ENCODE assay signal across 22 cellular contexts in the genomic region with DNA sequence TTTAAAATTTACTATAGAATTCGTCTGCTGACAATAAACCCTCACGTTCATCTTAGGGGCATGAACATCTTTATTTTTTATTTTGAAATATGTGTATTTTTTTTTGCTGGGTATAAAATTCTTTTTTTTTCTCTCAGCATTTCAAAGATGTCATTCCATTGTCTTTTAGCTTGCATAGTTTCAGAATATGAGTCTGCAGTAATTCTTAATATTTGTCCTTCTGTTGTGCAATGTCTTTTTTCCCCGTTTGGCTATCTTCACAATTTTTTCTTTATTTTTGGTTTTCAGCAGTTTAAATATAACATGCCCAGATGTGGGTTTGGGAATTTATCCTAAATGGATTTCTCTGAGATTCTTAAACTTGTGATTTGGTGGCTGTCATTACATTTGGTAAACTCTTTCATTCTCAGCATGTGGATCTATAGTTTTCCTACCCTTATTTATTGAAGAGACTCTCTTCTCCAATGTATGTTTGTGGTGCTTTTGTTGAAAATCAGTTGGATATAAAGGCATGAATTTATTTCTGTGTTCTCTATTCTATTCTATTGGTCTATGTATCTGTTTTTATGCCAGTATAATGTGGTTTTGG. TPM values are rescaled to one million over a fixed set of nuclear protein-coding genes. Genes with fewer than 3 reads are reported as not detected.
DNase-seq lines count a peak whose midpoint lies in the region; ATAC-seq and TF ChIP-seq lines count a peak whose summit lies in the region.
"Had no signal": no experiment of that assay in that cellular context is flagged by ENCODE, and none has a peak within 500 bp of the region (broad histone marks: within the 10 kb centered on the region; RNA-seq: fewer than 3 reads in every experiment).

No MANE protein-coding gene starts in this region.

- no peak overlapping the region for H2BK120ac ChIP-seq in mesendoderm (ENCODE audit: low read depth, low read length)

- H3K4me1 Mint-ChIP-seq in T-helper 17 cell, result no peaks in the 10 kb centered on the region
- H3K4me1 Mint-ChIP-seq: naive thymus-derived CD8-positive, alpha-beta T cell; stimulated activated naive CD8-positive, alpha-beta T cell treated with anti-CD3 and anti-CD28 coated beads, Interleukin-15, amount 100 ng/mL, for 72 hours had no signal

- H2AK5ac ChIP-seq in mesendoderm (ENCODE audit: low read length), result no peak overlapping the region

- no peaks in the 10 kb centered on the region for H3K27me3 ChIP-seq in mesendoderm (ENCODE audit: insufficient read depth, low read length, poor library complexity)
- H3K27me3 ChIP-seq: brain microvascular endothelial cell, hepatocyte, pancreas, SJSA1, upper lobe of left lung had no signal

- H3K23ac ChIP-seq in mesendoderm (ENCODE audit: low read length), result no peak overlapping the region

- peaks cover 4% of the 10 kb centered on the region for H3K36me3 Mint-ChIP-seq in T-helper 17 cell (ENCODE audit: low read depth)

- H3K4me1 ChIP-seq in mesendoderm (ENCODE audit: control insufficient read depth, low read depth, low read length), result no peaks in the 10 kb centered on the region
- H3K4me1 ChIP-seq: SJSA1, upper lobe of left lung had no signal

- H3K4me2 ChIP-seq in mesendoderm (ENCODE audit: low read length), result no peak overlapping the region
- H3K4me2 ChIP-seq: hepatocyte had no signal

- H3K79me2 ChIP-seq in mesendoderm (ENCODE audit: control insufficient read depth, insufficient read depth, low read length), result no peaks in the 10 kb centered on the region
- H3K79me2 ChIP-seq: hepatocyte had no signal

- H3K9ac ChIP-seq in mesendoderm (ENCODE audit: low read length), result no peak overlapping the region

- H3K27ac ChIP-seq in mesendoderm (ENCODE audit: low read depth, low read length), result no peak overlapping the region
- H3K27ac ChIP-seq: brain microvascular endothelial cell, hepatocyte, pancreas, SJSA1, upper lobe of left lung had no signal

- peaks cover 4% of the 10 kb centered on the region for H3K9me3 ChIP-seq in T-helper 17 cell (ENCODE audit: control insufficient read depth, low read length, poor library complexity, severe bottlenecking)
- H3K9me3 ChIP-seq: SJSA1 had no signal

- no CpG with 5 or more reads among the region's 3 CpGs for WGBS in mesendoderm (ENCODE audit: extremely low coverage, insufficient coverage, low lambda C conversion rate)

- ATAC-seq in T-helper 17 cell, result no peak
- ATAC-seq: naive thymus-derived CD8-positive, alpha-beta T cell; pancreas; stimulated activated naive CD8-positive, alpha-beta T cell treated with anti-CD3 and anti-CD28 coated beads, Interleukin-15, amount 100 ng/mL, for 72 hours had no signal

- no peak overlapping the region for H2BK5ac ChIP-seq in mesendoderm (ENCODE audit: low read length)

- H3K27me3 Mint-ChIP-seq in T-helper 17 cell, result no peaks in the 10 kb centered on the region

- no peak overlapping the region for H3K56ac ChIP-seq in mesendoderm (ENCODE audit: low read length)

- no peak overlapping the region for H4K8ac ChIP-seq in mesendoderm (ENCODE audit: low read depth, low read length)

- no peaks in the 10 kb centered on the region for H3K79me1 ChIP-seq in mesendoderm (ENCODE audit: low read length)

- no peak for TF ChIP-seq EP300 in Ishikawa (IDR thresholded peaks at IDR 0.05; ENCODE audit: borderline replicate concordance)

- DNase-seq in NOMO-1 treated with DMSO at 0.1 percent for 48 hours (lab: John Stamatoyannopoulos, UW; ENCODE audit: unreplicated experiment), result peak; percentile 60
- no peak for DNase-seq in NOMO-1 treated with dmso at 0.1 percent for 144 hours (lab: John Stamatoyannopoulos, UW; ENCODE audit: unreplicated experiment)
- DNase-seq in NCI-H748 treated with DMSO at 0.1 percent for 48 hours (lab: John Stamatoyannopoulos, UW), result peak; percentile 15
- DNase-seq in mesendoderm, result peak; percentile 4
- no peak for DNase-seq in NCI-H1930 (lab: John Stamatoyannopoulos, UW)
- DNase-seq in foreskin melanocyte, result no peak
- no peak for DNase-seq in T-helper 17 cell
- DNase-seq: activated CD4-positive, alpha-beta T cell treated with anti-CD3 and anti-CD28 coated beads for 1 hour; brain microvascular endothelial cell; cortex of kidney; mesenchymal stem cell; naive thymus-derived CD8-positive, alpha-beta T cell; NCI-H2227 treated with DMSO at 0.1 percent for 48 hours; pancreas; stimulated activated naive CD8-positive, alpha-beta T cell treated with anti-CD3 and anti-CD28 coated beads, Interleukin-15, amount 100 ng/mL, for 72 hours; upper lobe of left lung had no signal

- H3K4me3 Mint-ChIP-seq in T-helper 17 cell, result no peak overlapping the region
- H3K4me3 Mint-ChIP-seq: naive thymus-derived CD8-positive, alpha-beta T cell; stimulated activated naive CD8-positive, alpha-beta T cell treated with anti-CD3 and anti-CD28 coated beads, Interleukin-15, amount 100 ng/mL, for 72 hours; T-helper 2 cell treated with Interferon-gamma antibody and Interleukin-4, amounts not matched to agents 5 μg/mL and 100 μg/mL, for 36 hours had no signal

- no peak overlapping the region for H3K4me3 ChIP-seq in mesendoderm (ENCODE audit: low read length)
- H3K4me3 ChIP-seq: hepatocyte, pancreas, SJSA1, upper lobe of left lung had no signal

- H3K27ac Mint-ChIP-seq in T-helper 17 cell, result no peak overlapping the region
- H3K27ac Mint-ChIP-seq: naive thymus-derived CD8-positive, alpha-beta T cell; stimulated activated naive CD8-positive, alpha-beta T cell treated with anti-CD3 and anti-CD28 coated beads, Interleukin-15, amount 100 ng/mL, for 72 hours; T-helper 2 cell treated with Interferon-gamma antibody and Interleukin-4, amounts not matched to agents 5 μg/mL and 100 μg/mL, for 36 hours had no signal

- H3K36me3 ChIP-seq in mesendoderm (ENCODE audit: control insufficient read depth, insufficient read depth, low read length), result no peaks in the 10 kb centered on the region
- H3K36me3 ChIP-seq: brain microvascular endothelial cell, pancreas, SJSA1, upper lobe of left lung had no signal

- no peak for TF ChIP-seq RAD21 in Ishikawa (IDR thresholded peaks at IDR 0.05; ENCODE audit: low read depth)

- H4K5ac ChIP-seq in mesendoderm (ENCODE audit: low read length), result no peak overlapping the region

- no peak overlapping the region for H3K4ac ChIP-seq in mesendoderm (ENCODE audit: low read depth, low read length)

- no peak overlapping the region for H3K18ac ChIP-seq in mesendoderm (ENCODE audit: low read length)

- H2BK15ac ChIP-seq in mesendoderm (replicated peaks; ENCODE audit: low read depth), result no peak overlapping the region

TF ChIP-seq in Ishikawa, 13 proteins besides CTCF, POLR2A, EP300 and RAD21:
- TF ChIP-seq, protein P1, sequence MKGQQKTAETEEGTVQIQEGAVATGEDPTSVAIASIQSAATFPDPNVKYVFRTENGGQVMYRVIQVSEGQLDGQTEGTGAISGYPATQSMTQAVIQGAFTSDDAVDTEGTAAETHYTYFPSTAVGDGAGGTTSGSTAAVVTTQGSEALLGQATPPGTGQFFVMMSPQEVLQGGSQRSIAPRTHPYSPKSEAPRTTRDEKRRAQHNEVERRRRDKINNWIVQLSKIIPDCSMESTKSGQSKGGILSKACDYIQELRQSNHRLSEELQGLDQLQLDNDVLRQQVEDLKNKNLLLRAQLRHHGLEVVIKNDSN (IDR thresholded peaks at IDR 0.05), result 0 out of 2 replicates have a peak, but pooled peaks have one; percentile 49
- TF ChIP-seq, protein P2, sequence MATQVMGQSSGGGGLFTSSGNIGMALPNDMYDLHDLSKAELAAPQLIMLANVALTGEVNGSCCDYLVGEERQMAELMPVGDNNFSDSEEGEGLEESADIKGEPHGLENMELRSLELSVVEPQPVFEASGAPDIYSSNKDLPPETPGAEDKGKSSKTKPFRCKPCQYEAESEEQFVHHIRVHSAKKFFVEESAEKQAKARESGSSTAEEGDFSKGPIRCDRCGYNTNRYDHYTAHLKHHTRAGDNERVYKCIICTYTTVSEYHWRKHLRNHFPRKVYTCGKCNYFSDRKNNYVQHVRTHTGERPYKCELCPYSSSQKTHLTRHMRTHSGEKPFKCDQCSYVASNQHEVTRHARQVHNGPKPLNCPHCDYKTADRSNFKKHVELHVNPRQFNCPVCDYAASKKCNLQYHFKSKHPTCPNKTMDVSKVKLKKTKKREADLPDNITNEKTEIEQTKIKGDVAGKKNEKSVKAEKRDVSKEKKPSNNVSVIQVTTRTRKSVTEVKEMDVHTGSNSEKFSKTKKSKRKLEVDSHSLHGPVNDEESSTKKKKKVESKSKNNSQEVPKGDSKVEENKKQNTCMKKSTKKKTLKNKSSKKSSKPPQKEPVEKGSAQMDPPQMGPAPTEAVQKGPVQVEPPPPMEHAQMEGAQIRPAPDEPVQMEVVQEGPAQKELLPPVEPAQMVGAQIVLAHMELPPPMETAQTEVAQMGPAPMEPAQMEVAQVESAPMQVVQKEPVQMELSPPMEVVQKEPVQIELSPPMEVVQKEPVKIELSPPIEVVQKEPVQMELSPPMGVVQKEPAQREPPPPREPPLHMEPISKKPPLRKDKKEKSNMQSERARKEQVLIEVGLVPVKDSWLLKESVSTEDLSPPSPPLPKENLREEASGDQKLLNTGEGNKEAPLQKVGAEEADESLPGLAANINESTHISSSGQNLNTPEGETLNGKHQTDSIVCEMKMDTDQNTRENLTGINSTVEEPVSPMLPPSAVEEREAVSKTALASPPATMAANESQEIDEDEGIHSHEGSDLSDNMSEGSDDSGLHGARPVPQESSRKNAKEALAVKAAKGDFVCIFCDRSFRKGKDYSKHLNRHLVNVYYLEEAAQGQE (IDR thresholded peaks at IDR 0.05; ENCODE audit: low read depth), result no peak
- TF ChIP-seq CEBPB (IDR thresholded peaks at IDR 0.05), result peak; percentile 86
TF ChIP-seq in Ishikawa: peak in this region for 2.

RNA-seq across cellular contexts. Expression of a gene that starts 37.8 kb away (rescaled TPM):
- 71.4 TPM for polyA plus RNA-seq in mesendoderm (2013, experiment 1 of 2)
- 74.9 TPM for polyA plus RNA-seq in mesendoderm (2013, experiment 2 of 2)
- total RNA-seq in T-helper 17 cell, result 1 to 10 TPM; 1.8 to 5.1 TPM
- total RNA-seq: G401, HT1080, SJSA1 had no signal

Comparison
In these comparisons a context has a peak if more than half of its experiments do, and no peak if none do; other contexts are left out.
1. DNase-seq: peak in NOMO-1 treated with DMSO at 0.1 percent for 48 hours (single experiment), NCI-H748 treated with DMSO at 0.1 percent for 48 hours (single experiment) and mesendoderm (single experiment); none in NOMO-1 treated with dmso at 0.1 percent for 144 hours (single experiment), NCI-H1930 (0 of 2), foreskin melanocyte (single experiment) and T-helper 17 cell (0 of 3).